9 cellular contexts compared by ENCODE assay signal in the genomic region with DNA sequence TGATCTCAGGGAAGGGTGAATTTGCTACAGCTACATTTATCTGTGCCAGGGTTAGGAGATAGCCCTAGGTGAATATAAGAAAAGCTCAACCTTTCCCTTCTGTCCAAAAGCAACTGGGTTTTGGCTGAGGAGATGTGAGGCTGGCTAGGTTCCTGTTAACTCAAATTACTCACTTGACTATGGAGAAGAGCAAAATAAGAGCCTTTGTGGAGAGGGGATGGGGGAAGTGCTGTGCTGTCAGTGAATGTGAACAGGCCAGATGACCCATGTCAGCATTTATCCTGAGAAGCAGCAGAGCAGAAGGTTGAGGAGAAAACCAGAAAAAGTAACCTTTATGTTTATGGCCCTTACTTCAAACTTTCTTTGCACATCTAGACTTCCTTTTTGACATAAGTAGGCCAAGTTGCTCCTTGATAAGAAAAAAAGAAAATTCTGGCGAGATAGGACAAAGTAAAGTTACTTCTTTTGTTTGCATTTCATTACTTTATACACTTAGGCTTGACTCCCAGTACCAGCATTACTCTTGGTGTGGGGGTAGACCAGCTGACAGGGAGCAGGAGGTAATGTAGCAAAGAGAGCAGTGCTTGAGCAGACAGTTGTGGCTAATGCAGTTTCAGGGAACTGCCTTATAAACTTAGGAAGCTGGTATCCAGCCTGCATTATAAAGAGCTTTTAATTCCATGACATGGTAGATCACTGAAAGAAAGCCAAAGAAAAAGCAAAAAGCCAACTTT. TPM values are rescaled to one million over a fixed set of nuclear protein-coding genes. Genes with fewer than 3 reads are reported as not detected.
DNase-seq lines count a peak whose midpoint lies in the region; ATAC-seq and TF ChIP-seq lines count a peak whose summit lies in the region.
"Had no signal": no experiment of that assay in that cellular context is flagged by ENCODE, and none has a peak within 500 bp of the region (broad histone marks: within the 10 kb centered on the region; RNA-seq: fewer than 3 reads in every experiment).

No MANE protein-coding gene starts in this region.

- H3K4me2 ChIP-seq in DND-41 (ENCODE audit: insufficient read depth, low read length) = no peak overlapping the region

- no peaks in the 10 kb centered on the region for H3K9me3 ChIP-seq in DND-41 (ENCODE audit: insufficient read depth, low read length, severe bottlenecking)

- no peak overlapping the region for H2AFZ ChIP-seq in DND-41 (ENCODE audit: low read depth, low read length)

- no peak overlapping the region for H3K9ac ChIP-seq in DND-41 (ENCODE audit: low read depth, low read length)

- H3K27ac ChIP-seq in DND-41 (ENCODE audit: low read length) = 0 out of 2 replicates have a peak overlapping the region, but pooled peaks have one; percentile 22

- peaks cover 13% of the 10 kb centered on the region for H3K4me1 ChIP-seq in DND-41 (ENCODE audit: insufficient read depth, low read length)

- peaks cover 98% of the 10 kb centered on the region for H3K79me2 ChIP-seq in DND-41 (ENCODE audit: insufficient read depth, low read length)

- no peak for DNase-seq in DND-41
- DNase-seq in NOMO-1 (lab: John Stamatoyannopoulos, UW; ENCODE audit: unreplicated experiment in 2 of 2) = peak; percentile 21 to 48
- DNase-seq in epidermal melanocyte (ENCODE audit: insufficient read length, low spot score) = peak; percentile 45
- peak; percentile 6 for DNase-seq in occipital lobe (lab: John Stamatoyannopoulos, UW)
- DNase-seq in dedifferentiated amniotic fluid mesenchymal stem cell (ENCODE audit: extremely low spot score) = no peak
- no peak for DNase-seq in GM19238 (ENCODE audit: insufficient read length, low spot score)
- DNase-seq: NCI-H774 had no signal

- ATAC-seq in DND-41 (ENCODE audit: insufficient read depth, low read depth) = peak; percentile 49; the same call in 1 of the 3 replicates
- ATAC-seq in HG02588 (IDR thresholded peaks at IDR 0.05; ENCODE audit: unreplicated experiment) = no peak
- ATAC-seq in GM21825 (IDR thresholded peaks at IDR 0.05; ENCODE audit: unreplicated experiment) = no peak

- H4K20me1 ChIP-seq in DND-41 (ENCODE audit: insufficient read depth, low read length) = peaks cover 42% of the 10 kb centered on the region; the same call in 1 of the 2 replicates

- H3K4me3 ChIP-seq in DND-41 (ENCODE audit: low read depth in 1 of 2, low read length in 2 of 2) = no peak overlapping the region

- H3K27me3 ChIP-seq in DND-41 (ENCODE audit: insufficient read depth, low read length, poor library complexity) = no peaks in the 10 kb centered on the region

- TF ChIP-seq CTCF in DND-41 (IDR thresholded peaks at IDR 0.05; ENCODE audit: borderline replicate concordance, extremely low read depth, low read length, poor library complexity, severe bottlenecking) = no peak

- H3K36me3 ChIP-seq in DND-41 (ENCODE audit: insufficient read depth, low read length) = no peaks in the 10 kb centered on the region

RNA-seq across cellular contexts. Expression of a gene that starts 21.3 kb away (rescaled TPM):
- 98.3 TPM for total RNA-seq in occipital lobe

Comparison
In these comparisons a context has a peak if more than half of its experiments do, and no peak if none do; other contexts are left out.
1. DNase-seq: peak in NOMO-1 (2 of 2), epidermal melanocyte (single experiment) and occipital lobe (single experiment); none in DND-41 (single experiment), dedifferentiated amniotic fluid mesenchymal stem cell (single experiment) and GM19238 (single experiment).